1 cellular context compared by ENCODE assay signal in genomic region chr3:12005951-12006625, GRCh38.
TF ChIP-seq lines count a peak whose summit lies in the region.

No MANE protein-coding gene starts in this region.

TF ChIP-seq in HCT116, 20 proteins besides CTCF, POLR2A, EP300 and RAD21 (continued from another document):
- no peak for TF ChIP-seq EZH2phosphoT487 (IDR thresholded peaks at IDR 0.05; ENCODE audit: borderline replicate concordance)
- no peak for TF ChIP-seq MAX (IDR thresholded peaks at IDR 0.05)
- no peak for TF ChIP-seq ELF1 (IDR thresholded peaks at IDR 0.05; ENCODE audit: borderline replicate concordance, low read depth)
- TF ChIP-seq POLR2AphosphoS5 (IDR thresholded peaks at IDR 0.05; ENCODE audit: low read depth, low read length): no peak
- TF ChIP-seq YY1 (IDR thresholded peaks at IDR 0.05; ENCODE audit: extremely low read depth, insufficient replicate concordance, low read depth, low read length): no peak
- no peak for TF ChIP-seq REST (IDR thresholded peaks at IDR 0.05; ENCODE audit: low read depth)
- no peak for TF ChIP-seq ZNF274 (IDR thresholded peaks at IDR 0.05; ENCODE audit: low read depth, low read length)
